1 cellular context compared by ENCODE assay signal in the genomic region with DNA sequence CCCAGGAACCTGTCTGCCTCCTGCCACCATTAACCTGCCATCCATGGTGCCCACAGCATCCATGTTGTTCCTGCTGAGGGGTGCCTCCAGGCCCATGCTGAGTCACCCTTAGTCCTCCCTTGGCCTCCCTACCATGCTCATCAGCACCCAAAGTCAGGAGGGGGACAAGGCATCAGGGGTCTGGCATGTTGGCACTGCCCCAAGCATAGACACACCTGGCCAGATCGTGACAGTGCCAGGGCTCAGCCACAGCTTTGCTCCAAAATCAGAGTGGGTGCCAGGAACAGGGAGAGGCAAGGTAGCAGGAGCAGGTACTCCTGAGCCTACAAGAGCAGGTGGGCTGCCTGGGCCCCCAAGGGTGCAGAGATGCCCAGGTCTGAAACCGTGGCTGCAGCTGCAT.
TF ChIP-seq lines count a peak whose summit lies in the region.

No MANE protein-coding gene starts in this region.

TF ChIP-seq in H1, 55 proteins besides CTCF, POLR2A, EP300 and RAD21:
- TF ChIP-seq JUN (IDR thresholded peaks at IDR 0.05; ENCODE audit: low read depth, low read length) (no peak), CHD1 (IDR thresholded peaks at IDR 0.05; ENCODE audit: low read depth, low read length) (no peak), SRF (IDR thresholded peaks at IDR 0.05; ENCODE audit: low read depth, low read length) (no peak), RXRA (IDR thresholded peaks at IDR 0.05; ENCODE audit: insufficient read depth, low read depth, low read length) (no peak), EZH2 (IDR thresholded peaks at IDR 0.05; ENCODE audit: low read depth, low read length, severe bottlenecking) (no peak), NANOG (IDR thresholded peaks at IDR 0.05; ENCODE audit: insufficient read depth, low read depth, low read length, poor library complexity, severe bottlenecking) (no peak), BACH1 (IDR thresholded peaks at IDR 0.05; ENCODE audit: low read length) (no peak)
- TF ChIP-seq, protein P1, sequence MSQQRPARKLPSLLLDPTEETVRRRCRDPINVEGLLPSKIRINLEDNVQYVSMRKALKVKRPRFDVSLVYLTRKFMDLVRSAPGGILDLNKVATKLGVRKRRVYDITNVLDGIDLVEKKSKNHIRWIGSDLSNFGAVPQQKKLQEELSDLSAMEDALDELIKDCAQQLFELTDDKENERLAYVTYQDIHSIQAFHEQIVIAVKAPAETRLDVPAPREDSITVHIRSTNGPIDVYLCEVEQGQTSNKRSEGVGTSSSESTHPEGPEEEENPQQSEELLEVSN (IDR thresholded peaks at IDR 0.05), result no peak
- TF ChIP-seq, protein P2, sequence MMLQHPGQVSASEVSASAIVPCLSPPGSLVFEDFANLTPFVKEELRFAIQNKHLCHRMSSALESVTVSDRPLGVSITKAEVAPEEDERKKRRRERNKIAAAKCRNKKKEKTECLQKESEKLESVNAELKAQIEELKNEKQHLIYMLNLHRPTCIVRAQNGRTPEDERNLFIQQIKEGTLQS (IDR thresholded peaks at IDR 0.05; ENCODE audit: insufficient read depth, low read depth, low read length), result no peak
TF ChIP-seq in H1: peak in this region for 0.
